Comparison of ENCODE assay signal across 8 cellular contexts in genomic region chr2:45935791-45936622, GRCh38.
DNase-seq lines count a peak whose midpoint lies in the region; ATAC-seq, FAIRE-seq and TF ChIP-seq lines count a peak whose summit lies in the region.

No MANE protein-coding gene starts in this region.

- peak; percentile 83 for FAIRE-seq in HepG2 (lab: Jason Lieb, UNC)

- TF ChIP-seq RAD21 in HepG2 (CRISPR knock-in tag; IDR thresholded peaks at IDR 0.05): peak; percentile 95

- H3K9me3 ChIP-seq in WERI-Rb-1 (ENCODE audit: severe bottlenecking) (no peaks in the 10 kb centered on the region), colonic mucosa (no peaks in the 10 kb centered on the region), HepG2 (ENCODE audit: low read length) (no peaks in the 10 kb centered on the region)

- no peaks in the 10 kb centered on the region for H3K79me2 ChIP-seq in HepG2 (ENCODE audit: insufficient read depth, low read length)

- 28% methylated on average over 11 of the region's 13 CpGs for WGBS in HepG2 (ENCODE audit: low lambda C conversion rate)

- peak overlapping the region; percentile 60 for H3K4me2 ChIP-seq in HepG2 (ENCODE audit: low read depth, low read length)

- H3K27me3 ChIP-seq in WERI-Rb-1 (ENCODE audit: insufficient read depth, low read depth, severe bottlenecking) (no peaks in the 10 kb centered on the region), colonic mucosa (no peaks in the 10 kb centered on the region), HepG2 (ENCODE audit: control insufficient read depth in 1 of 2, insufficient read depth in 2 of 2, low read length in 2 of 2) (no peaks in the 10 kb centered on the region)

- in situ Hi-C loops in HepG2 (cut with HindIII; ENCODE audit: extremely low pct_ligation_motif_present, low pct_unique_long_range_greater_than_20kb): loop anchor here (5.0 kb wide), 2 partner anchors 159 to 289 kb away; no protein-coding TSS in a partner anchor

- no peak overlapping the region for H3K9ac ChIP-seq in colonic mucosa (ENCODE audit: low read depth in 2 of 2, low read length in 2 of 2)
- H3K9ac ChIP-seq in HepG2 (ENCODE audit: insufficient read depth, low read depth, low read length): no peak overlapping the region

- intact Hi-C loops in colonic mucosa (cut with DNase I): loop anchor here (2.0 to 5.0 kb wide), 2 partner anchors 159 to 293 kb away; no protein-coding TSS in a partner anchor
- intact Hi-C loops in HepG2 (cut with micrococcal nuclease; ENCODE audit: unreplicated experiment): loop anchor here (1.0 kb wide), 4 partner anchors 158 to 351 kb away; no protein-coding TSS in a partner anchor

- H2AFZ ChIP-seq in HepG2 (ENCODE audit: low read length): no peak overlapping the region

- H4K20me1 ChIP-seq in HepG2 (ENCODE audit: insufficient read depth, low read length): no peaks in the 10 kb centered on the region

- POLR2A ChIA-PET in HepG2 (lab: Yijun Ruan, JAX): no interaction called here

- DNase-seq in DMS79 (lab: John Stamatoyannopoulos, UW) (peak; percentile 87), NCI-H2171 (lab: John Stamatoyannopoulos, UW) (peak; percentile 79), WERI-Rb-1 (peak; percentile 91), colonic mucosa (peak; percentile 89), HepG2 (ENCODE audit: low spot score) (peak; percentile 79)
- peak; percentile 16 for DNase-seq in stimulated activated CD4-positive, alpha-beta T cell treated with anti-CD3 and anti-CD28 coated beads, Interleukin-4, amount 100 ng/mL, for 1 hour

- H3K27ac ChIP-seq in WERI-Rb-1 (peak overlapping the region; percentile 16; the same call in 1 of the 2 replicates), colonic mucosa (no peak overlapping the region), HepG2 (ENCODE audit: extremely low read length, insufficient read depth, low read length) (no peak overlapping the region)

- peak; percentile 58 for ATAC-seq in HG02678 (IDR thresholded peaks at IDR 0.05; ENCODE audit: unreplicated experiment)
- ATAC-seq in HepG2: peak; percentile 92
- no peak for ATAC-seq in GM19467 (IDR thresholded peaks at IDR 0.05; ENCODE audit: unreplicated experiment)

- BruUV-seq in HepG2 (replicated peaks; lab: Mats Ljungman, UMichigan): no TSS peak

- H3K36me3 ChIP-seq in WERI-Rb-1: no peaks in the 10 kb centered on the region
- no peaks in the 10 kb centered on the region for H3K36me3 ChIP-seq in colonic mucosa
- H3K36me3 ChIP-seq in HepG2 (replicated peaks in 1 of 2; ENCODE audit: control insufficient read depth in 1 of 2, insufficient read depth in 2 of 2, low read length in 2 of 2): no peaks in the 10 kb centered on the region

- TF ChIP-seq EP300 in HepG2 (IDR thresholded peaks at IDR 0.05; ENCODE audit: low read depth in 2 of 2, low read length in 2 of 2) (no peak), HepG2 (CRISPR knock-in tag; IDR thresholded peaks at IDR 0.05; ENCODE audit: borderline replicate concordance) (no peak)

- TF ChIP-seq CTCF in WERI-Rb-1 (IDR thresholded peaks at IDR 0.05; ENCODE audit: low read depth, low read length) (peak; percentile 86), colonic mucosa (IDR thresholded peaks at IDR 0.05) (peak; percentile 62), HepG2 (CRISPR knock-in tag; IDR thresholded peaks at IDR 0.05) (peak; percentile 96)

- CTCF ChIA-PET in HepG2 (lab: Yijun Ruan, JAX; ENCODE audit: low intra/inter-chr PET ratio, low total read pairs): interaction anchor here (0.8 to 2.4 kb wide), 4 partner anchors 58 to 292 kb away, joined by 3 to 31 read pairs (median 6); no protein-coding TSS in a partner anchor

- no peak for TF ChIP-seq POLR2A in HepG2 (IDR thresholded peaks at IDR 0.05; ENCODE audit: insufficient read depth in 1 of 2, low read depth in 2 of 2, low read length in 2 of 2)

- H3K4me1 ChIP-seq in colonic mucosa (peaks cover 5% of the 10 kb centered on the region), HepG2 (ENCODE audit: insufficient read depth, low read length) (peaks cover 14% of the 10 kb centered on the region)

- H3K4me3 ChIP-seq in WERI-Rb-1 (ENCODE audit: low read depth, low read length) (no peak overlapping the region), colonic mucosa (no peak overlapping the region), HepG2 (replicated peaks in 1 of 3; ENCODE audit: insufficient read depth in 1 of 3, low read depth in 2 of 3, low read length in 3 of 3) (no peak overlapping the region; a peak in 1 of 6 replicates)

TF ChIP-seq in HepG2, 621 proteins besides CTCF, POLR2A, EP300 and RAD21 (continues in another document):
- TF ChIP-seq, protein P1, sequence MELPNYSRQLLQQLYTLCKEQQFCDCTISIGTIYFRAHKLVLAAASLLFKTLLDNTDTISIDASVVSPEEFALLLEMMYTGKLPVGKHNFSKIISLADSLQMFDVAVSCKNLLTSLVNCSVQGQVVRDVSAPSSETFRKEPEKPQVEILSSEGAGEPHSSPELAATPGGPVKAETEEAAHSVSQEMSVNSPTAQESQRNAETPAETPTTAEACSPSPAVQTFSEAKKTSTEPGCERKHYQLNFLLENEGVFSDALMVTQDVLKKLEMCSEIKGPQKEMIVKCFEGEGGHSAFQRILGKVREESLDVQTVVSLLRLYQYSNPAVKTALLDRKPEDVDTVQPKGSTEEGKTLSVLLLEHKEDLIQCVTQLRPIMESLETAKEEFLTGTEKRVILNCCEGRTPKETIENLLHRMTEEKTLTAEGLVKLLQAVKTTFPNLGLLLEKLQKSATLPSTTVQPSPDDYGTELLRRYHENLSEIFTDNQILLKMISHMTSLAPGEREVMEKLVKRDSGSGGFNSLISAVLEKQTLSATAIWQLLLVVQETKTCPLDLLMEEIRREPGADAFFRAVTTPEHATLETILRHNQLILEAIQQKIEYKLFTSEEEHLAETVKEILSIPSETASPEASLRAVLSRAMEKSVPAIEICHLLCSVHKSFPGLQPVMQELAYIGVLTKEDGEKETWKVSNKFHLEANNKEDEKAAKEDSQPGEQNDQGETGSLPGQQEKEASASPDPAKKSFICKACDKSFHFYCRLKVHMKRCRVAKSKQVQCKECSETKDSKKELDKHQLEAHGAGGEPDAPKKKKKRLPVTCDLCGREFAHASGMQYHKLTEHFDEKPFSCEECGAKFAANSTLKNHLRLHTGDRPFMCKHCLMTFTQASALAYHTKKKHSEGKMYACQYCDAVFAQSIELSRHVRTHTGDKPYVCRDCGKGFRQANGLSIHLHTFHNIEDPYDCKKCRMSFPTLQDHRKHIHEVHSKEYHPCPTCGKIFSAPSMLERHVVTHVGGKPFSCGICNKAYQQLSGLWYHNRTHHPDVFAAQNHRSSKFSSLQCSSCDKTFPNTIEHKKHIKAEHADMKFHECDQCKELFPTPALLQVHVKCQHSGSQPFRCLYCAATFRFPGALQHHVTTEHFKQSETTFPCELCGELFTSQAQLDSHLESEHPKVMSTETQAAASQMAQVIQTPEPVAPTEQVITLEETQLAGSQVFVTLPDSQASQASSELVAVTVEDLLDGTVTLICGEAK (IDR thresholded peaks at IDR 0.05): no peak
- TF ChIP-seq, protein P1 (CRISPR knock-in tag; IDR thresholded peaks at IDR 0.05): no peak
- TF ChIP-seq ZFP90 (CRISPR knock-in tag; IDR thresholded peaks at IDR 0.05; ENCODE audit: borderline replicate concordance) (no peak), HIC2 (CRISPR knock-in tag; IDR thresholded peaks at IDR 0.05; ENCODE audit: low read depth) (0 out of 2 replicates have a peak, but pooled peaks have one; percentile 17), BCL6 (CRISPR knock-in tag; IDR thresholded peaks at IDR 0.05) (peak; percentile 30; the same call in 1 of the 2 replicates), ADNP (CRISPR knock-in tag; IDR thresholded peaks at IDR 0.05) (no peak), KLF16 (CRISPR knock-in tag; IDR thresholded peaks at IDR 0.05) (peak in 1 of 2 experiments; percentile 44; a peak in 1 of 4 replicates), NR3C1 (CRISPR knock-in tag; IDR thresholded peaks at IDR 0.05) (no peak), NONO (IDR thresholded peaks at IDR 0.05) (no peak), NONO (CRISPR knock-in tag; conservative IDR thresholded peaks at IDR 0.05) (no peak)

Comparison
In these comparisons a context has a peak if more than half of its experiments do, and no peak if none do; other contexts are left out.
1. DNase-seq: peak in every context shown above with its lines; median percentile 91 in WERI-Rb-1; 89 in colonic mucosa; 87 in DMS79; 79 in NCI-H2171; 79 in HepG2; 16 in stimulated activated CD4-positive, alpha-beta T cell treated with anti-CD3 and anti-CD28 coated beads, Interleukin-4, amount 100 ng/mL, for 1 hour.